16 cellular contexts compared by ENCODE assay signal in the genomic region with DNA sequence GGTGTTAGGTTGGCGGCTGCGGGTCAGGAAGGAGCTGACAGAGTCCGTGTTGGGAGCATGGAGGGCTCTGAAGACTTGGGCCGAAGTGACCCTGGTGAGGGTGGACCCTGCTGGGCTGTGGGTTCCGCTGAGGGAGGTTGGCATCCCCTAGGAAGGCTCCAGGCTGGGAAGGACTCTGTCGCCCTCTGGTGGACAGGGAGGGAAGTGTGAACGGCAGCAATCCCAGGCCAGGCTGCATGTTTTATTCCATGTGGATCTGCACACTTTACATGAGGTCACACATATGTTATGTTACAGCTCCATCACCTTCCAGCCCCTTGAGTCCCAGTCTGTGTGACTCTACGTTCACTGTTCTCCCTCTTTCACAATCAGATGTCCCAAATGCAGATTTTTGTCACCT. TPM values are rescaled to one million over a fixed set of nuclear protein-coding genes. Genes with fewer than 3 reads are reported as not detected.
DNase-seq lines count a peak whose midpoint lies in the region; ATAC-seq and TF ChIP-seq lines count a peak whose summit lies in the region.
"Not testable (repeated sequence)": the region's sequence is repeated elsewhere in the genome, so short reads cannot be mapped to it uniquely, and the experiment has no call there.
"Had no signal": no experiment of that assay in that cellular context is flagged by ENCODE, and none has a peak within 500 bp of the region (broad histone marks: within the 10 kb centered on the region; RNA-seq: fewer than 3 reads in every experiment).

No MANE protein-coding gene starts in this region.

- ATAC-seq in foreskin keratinocyte, upper lobe of right lung: not testable (repeated sequence)

- not testable (repeated sequence) for TF ChIP-seq POLR2A in breast epithelium (IDR thresholded peaks at IDR 0.05)

- not testable (repeated sequence) for H3K4me1 ChIP-seq in DOHH2 (ENCODE audit: control insufficient read depth, low read length); OCI-LY7 (ENCODE audit: insufficient read depth, low read length, poor library complexity, severe bottlenecking); breast epithelium; upper lobe of right lung
- H3K4me1 ChIP-seq in foreskin keratinocyte, result peaks cover 11% of the 10 kb centered on the region

- H3K36me3 Mint-ChIP-seq in neural crest cell (ENCODE audit: low read depth), result not testable (repeated sequence)

- H3K4me1 Mint-ChIP-seq in neural crest cell, result not testable (repeated sequence)

- intact Hi-C loops in OCI-LY7 (cut with micrococcal nuclease; ENCODE audit: unreplicated experiment); breast epithelium (cut with DNase I; ENCODE audit: low total_unique reads); upper lobe of right lung (cut with DNase I): not testable (repeated sequence)

- TF ChIP-seq CTCF in DOHH2 (IDR thresholded peaks at IDR 0.05; ENCODE audit: low read depth, low read length, poor library complexity, severe bottlenecking), result peak; percentile 67
- TF ChIP-seq CTCF in OCI-LY7 (conservative IDR thresholded peaks at IDR 0.05; ENCODE audit: low read length), result peak; percentile 66
- TF ChIP-seq CTCF in breast epithelium (IDR thresholded peaks at IDR 0.05), result peak in 2 of 3 donors; percentile 13 to 19
- peak; percentile 76 for TF ChIP-seq CTCF in foreskin keratinocyte (conservative IDR thresholded peaks at IDR 0.05)
- peak; percentile 18 for TF ChIP-seq CTCF in neural crest cell (conservative IDR thresholded peaks at IDR 0.05)
- TF ChIP-seq CTCF in upper lobe of right lung (IDR thresholded peaks at IDR 0.05), result peak; percentile 30

- H3K9me3 ChIP-seq in DOHH2 (ENCODE audit: control insufficient read depth, insufficient read depth, low read length); OCI-LY7 (ENCODE audit: low read length); breast epithelium; upper lobe of right lung: not testable (repeated sequence)

- H3K4me2 ChIP-seq in DOHH2 (ENCODE audit: low read length); OCI-LY7 (ENCODE audit: low read length): not testable (repeated sequence)

- not testable (repeated sequence) for H3K79me2 ChIP-seq in DOHH2 (ENCODE audit: control insufficient read depth, low read length); OCI-LY7 (ENCODE audit: insufficient read depth, low read depth, low read length)

- CTCF ChIA-PET in HEK293T (lab: Yijun Ruan, JAX), result interaction anchor here (0.9 to 2.6 kb wide), 5 partner anchors 9 to 104 kb away, joined by 3 to 8 read pairs (median 6); no protein-coding TSS in a partner anchor
- CTCF ChIA-PET in OCI-LY7 (lab: Charles Lee; ENCODE audit: unreplicated experiment), result not testable (repeated sequence)

- H3K27ac ChIP-seq in DOHH2 (ENCODE audit: low read depth, low read length); OCI-LY7 (ENCODE audit: low read depth, low read length, poor library complexity, severe bottlenecking); breast epithelium; foreskin keratinocyte; upper lobe of right lung: not testable (repeated sequence)

- H3K9me3 Mint-ChIP-seq in neural crest cell, result not testable (repeated sequence)

- DNase-seq in HEK293T (ENCODE audit: extremely low spot score), result peak; percentile 53
- not testable (repeated sequence) for DNase-seq in OCI-LY7 (ENCODE audit: low spot score); breast epithelium (ENCODE audit: low spot score in 2 of 2); foreskin keratinocyte; neural crest cell (ENCODE audit: low read depth, low spot score); upper lobe of right lung
- DNase-seq in activated CD4-positive, alpha-beta T cell treated with anti-CD3 and anti-CD28 coated beads, Interleukin-2, amount 50 U/mL, for 1 hour, result peak; percentile 29

- H3K9me2 ChIP-seq in DOHH2 (replicated peaks; ENCODE audit: control insufficient read depth, low read length); OCI-LY7 (ENCODE audit: insufficient read depth, low read length): not testable (repeated sequence)

- not testable (repeated sequence) for BruUV-seq in OCI-LY7 (replicated peaks; lab: Mats Ljungman, UMichigan)

- POLR2A ChIA-PET in HEK293T (lab: Yijun Ruan, JAX), result interaction anchor here (1.0 to 1.1 kb wide), 2 partner anchors 14 to 15 kb away, joined by 3 read pairs; no protein-coding TSS in a partner anchor
- POLR2A ChIA-PET in OCI-LY7 (lab: Charles Lee), result not testable (repeated sequence)

- H3K36me3 ChIP-seq in DOHH2 (ENCODE audit: control insufficient read depth, low read length); OCI-LY7 (ENCODE audit: insufficient read depth, low read length); breast epithelium; upper lobe of right lung: not testable (repeated sequence)

- H2AFZ ChIP-seq in OCI-LY7 (ENCODE audit: low read length), result not testable (repeated sequence)

- not testable (repeated sequence) for H3K27ac Mint-ChIP-seq in neural crest cell (ENCODE audit: unreplicated experiment)

- H3K4me3 Mint-ChIP-seq in neural crest cell, result not testable (repeated sequence)

- H3K27me3 ChIP-seq in DOHH2 (ENCODE audit: control insufficient read depth, low read length); breast epithelium; foreskin keratinocyte; upper lobe of right lung: not testable (repeated sequence)

- H3K4me3 ChIP-seq in DOHH2 (ENCODE audit: low read length); OCI-LY7 (ENCODE audit: low read depth, low read length, poor library complexity, severe bottlenecking); breast epithelium; upper lobe of right lung: not testable (repeated sequence)

- not testable (repeated sequence) for H4K20me1 ChIP-seq in DOHH2 (ENCODE audit: control insufficient read depth, insufficient read depth, low read depth, low read length); OCI-LY7 (ENCODE audit: insufficient read depth, low read length)

- not testable (repeated sequence) for H3K27me3 Mint-ChIP-seq in neural crest cell (ENCODE audit: low read depth)

- H3F3A ChIP-seq in DOHH2 (ENCODE audit: control insufficient read depth, insufficient read depth), result not testable (repeated sequence)

TF ChIP-seq in HEK293T, 16 proteins besides CTCF, POLR2A, EP300 and RAD21:
- TF ChIP-seq L3MBTL2 (conservative IDR thresholded peaks at IDR 0.05), result peak; percentile 58; the same call in 1 of the 2 replicates
TF ChIP-seq in HEK293T: peak in this region for 1; not testable (repeated sequence) for 15.

RNA-seq across cellular contexts. Expression of a gene that starts 1.7 kb away (rescaled TPM):
- not detected in 2 replicates for total RNA-seq in OCI-LY7 (2014; rRNA removed; shearing (Covaris generic))
- total RNA-seq in OCI-LY7 (2022) (not detected in 2 replicates), breast epithelium (1 to 10 TPM in 1 of 3 donors, not detected in 2; 2.3 TPM), foreskin keratinocyte (5.7 and 10.1 TPM in 2 replicates), neural crest cell (not detected in 2 replicates), upper lobe of right lung (not detected)
- 4.4 and 7.3 TPM in 2 replicates for polyA plus RNA-seq in foreskin keratinocyte
- total RNA-seq: activated CD8-positive, alpha-beta memory T cell treated with anti-CD3 and anti-CD28 coated beads for 36 hours; activated T-helper 1 cell treated with anti-CD3 and anti-CD28 coated beads, Interleukin-12 subunit alpha, Interleukin-12 subunit beta, Interleukin-2, Interleukin-4 antibody, amounts not matched to agents 30 ng/mL and 10 ng/mL and 1 ng/mL, durations not matched to agents 14 hours and 24 hours and 36 hours; CD4-positive, alpha-beta memory T cell; naive thymus-derived CD8-positive, alpha-beta T cell; pulmonary artery endothelial cell; T-cell; tibial nerve had no signal
- polyA plus RNA-seq: CD4-positive, alpha-beta memory T cell; naive thymus-derived CD8-positive, alpha-beta T cell had no signal

RNA-seq across cellular contexts. Expression of a gene that starts 20.8 kb away (rescaled TPM):
- total RNA-seq in OCI-LY7 (2014; rRNA removed; shearing (Covaris generic)), result not detected in 2 replicates
- total RNA-seq in OCI-LY7 (2022) (not detected in 2 replicates), breast epithelium (not detected), foreskin keratinocyte (0.41 and 0.46 TPM in 2 replicates), neural crest cell (not detected in 2 replicates), upper lobe of right lung (not detected)
- polyA plus RNA-seq in foreskin keratinocyte, result 0.38 and 0.41 TPM in 2 replicates
- total RNA-seq: activated CD8-positive, alpha-beta memory T cell treated with anti-CD3 and anti-CD28 coated beads for 36 hours; activated T-helper 1 cell treated with anti-CD3 and anti-CD28 coated beads, Interleukin-12 subunit alpha, Interleukin-12 subunit beta, Interleukin-2, Interleukin-4 antibody, amounts not matched to agents 30 ng/mL and 10 ng/mL and 1 ng/mL, durations not matched to agents 14 hours and 24 hours and 36 hours; CD4-positive, alpha-beta memory T cell; naive thymus-derived CD8-positive, alpha-beta T cell; pulmonary artery endothelial cell; T-cell; tibial nerve had no signal
- polyA plus RNA-seq: adipose tissue; CD4-positive, alpha-beta memory T cell; naive thymus-derived CD8-positive, alpha-beta T cell had no signal

Comparison
In these comparisons a context has a peak if more than half of its experiments do, and no peak if none do; other contexts are left out.
1. CTCF ChIP-seq: peak in every context shown above with its lines; median percentile 76 in foreskin keratinocyte; 67 in DOHH2; 66 in OCI-LY7; 30 in upper lobe of right lung; 18 in neural crest cell; 16 in breast epithelium.